ENCODE assay signal across 24 cellular contexts in genomic region chr12:40001406-40001805, GRCh38.
"Had no signal": no experiment of that assay in that cellular context is flagged by ENCODE, and none has a peak within 500 bp of the region (broad histone marks: within the 10 kb centered on the region; RNA-seq: fewer than 3 reads in every experiment).

No MANE protein-coding gene starts in this region.

- FAIRE-seq: HepG2 had no signal

- DNase-seq: IMR-90, Karpas-422, MG63, NCI-H1092 treated with DMSO at 0.1 percent for 48 hours, NCI-H1436, NCI-H187, NCI-H2029, NCI-H2081 treated with DMSO at 0.1 percent for 48 hours, NCI-H2171, NCI-H226, NCI-H446, NCI-H510A, NCI-H524 treated with DMSO at 0.1 percent for 48 hours, NCI-H69, NCI-H774, PC-3, Right ventricle myocardium superior, SIG-M5, SW 1271, T-cell had no signal

- H3K36me3 ChIP-seq: MG63, SJSA1 had no signal

- H3K27me3 ChIP-seq: MG63, SJSA1 had no signal

- ATAC-seq: HepG2, Panc1, PC-3, T-cell had no signal

- H3K4me1 ChIP-seq: SJSA1 had no signal

- H3K9me3 ChIP-seq: MG63, SJSA1 had no signal

- H3K4me3 ChIP-seq: MG63, SJSA1, SK-N-MC had no signal

- H3K27ac ChIP-seq: SJSA1, SK-N-MC had no signal
